8 cellular contexts compared by ENCODE assay signal in genomic region chr17:21029032-21029431, GRCh38. TPM values are rescaled to one million over a fixed set of nuclear protein-coding genes. Genes with fewer than 3 reads are reported as not detected.
DNase-seq lines count a peak whose midpoint lies in the region; ATAC-seq and TF ChIP-seq lines count a peak whose summit lies in the region.

No MANE protein-coding gene starts in this region.

- no peaks in the 10 kb centered on the region for H3K9me3 Mint-ChIP-seq in HFFc6
- H3K9me3 Mint-ChIP-seq in activated T-helper 17 cell treated with anti-CD3 and anti-CD28 coated beads, Interleukin-2, amount 50 U/mL, for 72 hours: no peaks in the 10 kb centered on the region

- peak; percentile 96 for ATAC-seq in activated T-helper 17 cell treated with anti-CD3 and anti-CD28 coated beads, Interleukin-2, amount 50 U/mL, for 72 hours (replicated peaks)
- ATAC-seq in GM18505 (IDR thresholded peaks at IDR 0.05; ENCODE audit: unreplicated experiment): no peak

- H3K36me3 Mint-ChIP-seq in HFFc6 (ENCODE audit: low read depth): peaks cover 37% of the 10 kb centered on the region
- H3K36me3 Mint-ChIP-seq in activated T-helper 17 cell treated with anti-CD3 and anti-CD28 coated beads, Interleukin-2, amount 50 U/mL, for 72 hours (ENCODE audit: low read depth): peaks cover 74% of the 10 kb centered on the region

- H3K4me3 Mint-ChIP-seq in HFFc6: peak overlapping the region; percentile 9; the same call in 1 of the 2 replicates
- peak overlapping the region; percentile 44 for H3K4me3 Mint-ChIP-seq in activated T-helper 17 cell treated with anti-CD3 and anti-CD28 coated beads, Interleukin-2, amount 50 U/mL, for 72 hours

- TF ChIP-seq POLR2A in GM18505 (IDR thresholded peaks at IDR 0.05; ENCODE audit: borderline replicate concordance, extremely low read depth, insufficient read depth, insufficient read length): no peak

- peak overlapping the region; percentile 58 for H3K27ac Mint-ChIP-seq in HFFc6
- peak overlapping the region; percentile 79 for H3K27ac Mint-ChIP-seq in activated T-helper 17 cell treated with anti-CD3 and anti-CD28 coated beads, Interleukin-2, amount 50 U/mL, for 72 hours

- no peak for TF ChIP-seq CTCF in HFFc6 (IDR thresholded peaks at IDR 0.05)

- no peaks in the 10 kb centered on the region; the same call in 1 of the 2 replicates for H3K27me3 Mint-ChIP-seq in HFFc6 (ENCODE audit: insufficient read depth)
- no peaks in the 10 kb centered on the region for H3K27me3 Mint-ChIP-seq in activated T-helper 17 cell treated with anti-CD3 and anti-CD28 coated beads, Interleukin-2, amount 50 U/mL, for 72 hours

- DNase-seq in HFFc6 (peak; percentile 78), glomerular visceral epithelial cell (ENCODE audit: extremely low spot score) (peak; percentile 30), NCI-H146 (lab: John Stamatoyannopoulos, UW) (no peak), iPS-NIHi11 (ENCODE audit: low spot score) (no peak), middle frontal gyrus (ENCODE audit: extremely low spot score, low spot score) (no peak)
- DNase-seq in stimulated activated CD4-positive, alpha-beta T cell treated with anti-CD3 and anti-CD28 coated beads, Interleukin-4, amount 100 ng/mL, for 48 hours (ENCODE audit: low read depth in 2 of 2): peak; percentile 27 to 33

- peaks cover 67% of the 10 kb centered on the region for H3K4me1 Mint-ChIP-seq in HFFc6 (ENCODE audit: low read depth)
- H3K4me1 Mint-ChIP-seq in activated T-helper 17 cell treated with anti-CD3 and anti-CD28 coated beads, Interleukin-2, amount 50 U/mL, for 72 hours: peaks cover 51% of the 10 kb centered on the region

RNA-seq across cellular contexts. Expression of gene USP22, which starts 13.8 kb away (rescaled TPM):
- 100 to 1,000 TPM; 215 to 270 (median 241) TPM for total RNA-seq in HFFc6 (2021; fragmentation: NEBNext Ultra II Directional; extraction: Animal tissue kit (Norgen Biotek cat#: 25700))
- 100 to 1,000 TPM; 136 to 143 TPM for total RNA-seq in activated T-helper 17 cell treated with anti-CD3 and anti-CD28 coated beads, Interleukin-2, amount 50 U/mL, for 72 hours

Comparison
In these comparisons a context has a peak if more than half of its experiments do, and no peak if none do; other contexts are left out.
1. DNase-seq: peak in HFFc6 (single experiment), glomerular visceral epithelial cell (single experiment) and stimulated activated CD4-positive, alpha-beta T cell treated with anti-CD3 and anti-CD28 coated beads, Interleukin-4, amount 100 ng/mL, for 48 hours (2 of 2); none in NCI-H146 (single experiment), iPS-NIHi11 (single experiment) and middle frontal gyrus (single experiment).